4 cellular contexts compared by ENCODE assay signal in genomic region chrX:149682956-149683947, GRCh38.
TF ChIP-seq lines count a peak whose summit lies in the region.

No MANE protein-coding gene starts in this region.

TF ChIP-seq in GM23338, 12 proteins besides CTCF, POLR2A, EP300 and RAD21 (continues in another document):
- TF ChIP-seq ZNF114 (CRISPR knock-in tag; IDR thresholded peaks at IDR 0.05), result no peak
- no peak for TF ChIP-seq EZH2 (IDR thresholded peaks at IDR 0.05; ENCODE audit: low read depth, unreplicated experiment)

TF ChIP-seq in IMR-90, 13 proteins besides CTCF, POLR2A, EP300 and RAD21:
- TF ChIP-seq MAFK (IDR thresholded peaks at IDR 0.05; ENCODE audit: low read depth, low read length), result peak; percentile 90
- no peak for TF ChIP-seq NFE2L2 (IDR thresholded peaks at IDR 0.05; ENCODE audit: low read depth, low read length)

TF ChIP-seq in K562, 482 proteins besides CTCF, POLR2A, EP300 and RAD21:
- TF ChIP-seq MAFK (IDR thresholded peaks at IDR 0.05; ENCODE audit: low read length) (peak; percentile 80), ZNF316 (IDR thresholded peaks at IDR 0.05) (peak; percentile 82), C11orf30 (IDR thresholded peaks at IDR 0.05; ENCODE audit: low read depth) (peak; percentile 77), ZNF324 (CRISPR knock-in tag; IDR thresholded peaks at IDR 0.05) (no peak), MAFF (IDR thresholded peaks at IDR 0.05; ENCODE audit: low read length) (peak; percentile 57; the same call in 1 of the 2 replicates), MAFG (tag; conservative IDR thresholded peaks at IDR 0.05) (peak; percentile 72)

TF ChIP-seq in SK-N-SH treated with all-trans-retinoic acid at 6 μM for 48 hours, 23 proteins besides CTCF, POLR2A, EP300 and RAD21:
- TF ChIP-seq PPARA (CRISPR knock-in tag; IDR thresholded peaks at IDR 0.05; ENCODE audit: borderline replicate concordance) (no peak), ESRRG (CRISPR knock-in tag; IDR thresholded peaks at IDR 0.05) (no peak), CSDC2 (CRISPR knock-in tag; IDR thresholded peaks at IDR 0.05) (no peak)
